In genomic region chr11:124865902-124866851, GRCh38 we compare ENCODE assay signal across 9 cellular contexts. TPM values are rescaled to one million over a fixed set of nuclear protein-coding genes. Genes with fewer than 3 reads are reported as not detected.
DNase-seq lines count a peak whose midpoint lies in the region; ATAC-seq lines count a peak whose summit lies in the region.
"Had no signal": no experiment of that assay in that cellular context is flagged by ENCODE, and none has a peak within 500 bp of the region (broad histone marks: within the 10 kb centered on the region; RNA-seq: fewer than 3 reads in every experiment).

No MANE protein-coding gene starts in this region.

- no peak overlapping the region for H3K4ac ChIP-seq in mesenchymal stem cell (ENCODE audit: low read depth in 1 of 2, low read length in 2 of 2)

- WGBS in mesenchymal stem cell = 5% methylated on average over 62 of the region's 62 CpGs

- CTCF ChIA-PET in activated CD4-positive, alpha-beta T cell treated with anti-CD3 and anti-CD28 coated beads, Interleukin-2, amount 10 ng/mL, durations not matched to agents 7 days and 5 days (lab: Charles Lee) = interaction anchor here (0.7 to 2.2 kb wide), 8 partner anchors 10 to 120 kb away, joined by 3 to 13 read pairs (median 6); no protein-coding TSS in a partner anchor

- no peak overlapping the region for H2BK5ac ChIP-seq in mesenchymal stem cell (ENCODE audit: low read depth, low read length, poor library complexity, severe bottlenecking)

- no peaks in the 10 kb centered on the region for H3K9me3 ChIP-seq in ES-I3 (ENCODE audit: control insufficient read depth, insufficient read depth, low read length)
- no peaks in the 10 kb centered on the region for H3K9me3 ChIP-seq in mesenchymal stem cell (ENCODE audit: control insufficient read depth, low read length)

- peaks cover 93% of the 10 kb centered on the region for H3K27me3 Mint-ChIP-seq in activated CD4-positive, alpha-beta T cell treated with anti-CD3 and anti-CD28 coated beads, Interleukin-2, amount 10 ng/mL, durations not matched to agents 7 days and 5 days

- peaks cover 99 to 100% of the 10 kb centered on the region in 2 experiments for H3K27me3 ChIP-seq in mesenchymal stem cell (ENCODE audit: control insufficient read depth in 1 of 2, insufficient read depth in 1 of 2, low read length in 2 of 2)

- no peaks in the 10 kb centered on the region for H3K79me1 ChIP-seq in mesenchymal stem cell (replicated peaks; ENCODE audit: low read length, poor library complexity, severe bottlenecking)

- H3K9ac ChIP-seq in ES-I3 (ENCODE audit: low read depth, low read length) = peak overlapping the region; percentile 22; the same call in 1 of the 2 replicates
- H3K9ac ChIP-seq in mesenchymal stem cell (ENCODE audit: low read length) = no peak overlapping the region

- no peak overlapping the region for H2AK5ac ChIP-seq in mesenchymal stem cell (ENCODE audit: low read length, severe bottlenecking)

- H3K27ac Mint-ChIP-seq in activated CD4-positive, alpha-beta T cell treated with anti-CD3 and anti-CD28 coated beads, Interleukin-2, amount 10 ng/mL, durations not matched to agents 7 days and 5 days = peak overlapping the region; percentile 14

- H3K23ac ChIP-seq in mesenchymal stem cell (ENCODE audit: low read length in 2 of 2) = peak overlapping the region in 1 of 2 experiments; percentile 16

- H3K14ac ChIP-seq in mesenchymal stem cell (ENCODE audit: low read length in 2 of 2) = no peak overlapping the region

- H2BK120ac ChIP-seq in mesenchymal stem cell (ENCODE audit: low read depth, low read length) = no peak overlapping the region

- H3K4me1 ChIP-seq in ES-I3 (ENCODE audit: insufficient read depth, low read length) (no peaks in the 10 kb centered on the region), mesenchymal stem cell (ENCODE audit: control insufficient read depth, insufficient read depth, low read depth, low read length) (peaks cover 28% of the 10 kb centered on the region)

- H2BK12ac ChIP-seq in mesenchymal stem cell (ENCODE audit: low read length in 2 of 2) = no peak overlapping the region

- H3K4me1 Mint-ChIP-seq in activated CD4-positive, alpha-beta T cell treated with anti-CD3 and anti-CD28 coated beads, Interleukin-2, amount 10 ng/mL, durations not matched to agents 7 days and 5 days = peaks cover 18% of the 10 kb centered on the region

- no peaks in the 10 kb centered on the region for H3K9me3 Mint-ChIP-seq in activated CD4-positive, alpha-beta T cell treated with anti-CD3 and anti-CD28 coated beads, Interleukin-2, amount 10 ng/mL, durations not matched to agents 7 days and 5 days
- H3K9me3 Mint-ChIP-seq: T-helper 1 cell treated with Interleukin-12 subunit alpha and Interleukin-12 subunit beta and Interleukin-4 antibody, amounts not matched to agents 30 μg/mL and 1 μg/mL, for 36 hours had no signal

- DNase-seq in HK-2 (ENCODE audit: unreplicated experiment) (peak; percentile 49), ecto neural progenitor cell (ENCODE audit: low spot score) (peak; percentile 84), mesenchymal stem cell (peak; percentile 39), GF-D8 (lab: John Stamatoyannopoulos, UW) (no peak), RKO (ENCODE audit: low spot score) (no peak)
- peak; percentile 46 for DNase-seq in activated CD4-positive, alpha-beta T cell treated with anti-CD3 and anti-CD28 coated beads, Interleukin-2, amount 10 ng/mL, durations not matched to agents 7 days and 5 days
- peak; percentile 73 for DNase-seq in stimulated activated naive CD8-positive, alpha-beta T cell treated with anti-CD3 and anti-CD28 coated beads, Interleukin-15, Interleukin-2, amounts not matched to agents 100 U/mL and 50 U/mL, for 24 hours

- H3K4me2 ChIP-seq in mesenchymal stem cell (ENCODE audit: low read length, poor library complexity, severe bottlenecking) = peak overlapping the region; percentile 76

- H2AFZ ChIP-seq in mesenchymal stem cell (ENCODE audit: low read depth, low read length) = peak overlapping the region; percentile 11

- no peaks in the 10 kb centered on the region for H3K36me3 Mint-ChIP-seq in activated CD4-positive, alpha-beta T cell treated with anti-CD3 and anti-CD28 coated beads, Interleukin-2, amount 10 ng/mL, durations not matched to agents 7 days and 5 days (ENCODE audit: low read depth)

- no peak overlapping the region for H3K27ac ChIP-seq in mesenchymal stem cell (ENCODE audit: low read length, poor library complexity, severe bottlenecking)

- no peak overlapping the region for H4K8ac ChIP-seq in mesenchymal stem cell (ENCODE audit: low read length)

- no peak overlapping the region for H3K4me3 Mint-ChIP-seq in activated CD4-positive, alpha-beta T cell treated with anti-CD3 and anti-CD28 coated beads, Interleukin-2, amount 10 ng/mL, durations not matched to agents 7 days and 5 days
- H3K4me3 Mint-ChIP-seq: T-helper 1 cell treated with Interleukin-12 subunit alpha and Interleukin-12 subunit beta and Interleukin-4 antibody, amounts not matched to agents 30 μg/mL and 1 μg/mL, for 36 hours had no signal

- H2BK15ac ChIP-seq in mesenchymal stem cell (ENCODE audit: low read depth, poor library complexity, severe bottlenecking) = no peak overlapping the region

- no peak overlapping the region for H3K18ac ChIP-seq in mesenchymal stem cell (ENCODE audit: low read depth in 1 of 2, low read length in 2 of 2)

- no peak for ATAC-seq in stimulated activated naive CD8-positive, alpha-beta T cell treated with anti-CD3 and anti-CD28 coated beads, Interleukin-15, Interleukin-2, amounts not matched to agents 100 U/mL and 50 U/mL, for 24 hours

- H3K4me3 ChIP-seq in mesenchymal stem cell (ENCODE audit: insufficient read depth in 1 of 2, low read depth in 1 of 2, low read length in 2 of 2) = peak overlapping the region in 1 of 2 experiments; percentile 66

- H3K36me3 ChIP-seq in ES-I3 (ENCODE audit: insufficient read depth, low read length) = no peaks in the 10 kb centered on the region
- H3K36me3 ChIP-seq in mesenchymal stem cell (ENCODE audit: control insufficient read depth in 1 of 2, insufficient read depth in 2 of 2, low read depth in 1 of 2, low read length in 2 of 2) = no peaks in the 10 kb centered on the region

- POLR2A ChIA-PET in activated CD4-positive, alpha-beta T cell treated with anti-CD3 and anti-CD28 coated beads, Interleukin-2, amount 10 ng/mL, durations not matched to agents 7 days and 5 days (lab: Charles Lee) = no interaction called here

- no peak overlapping the region for H4K91ac ChIP-seq in mesenchymal stem cell (ENCODE audit: low read length)

RNA-seq across cellular contexts. Expression of gene ROBO3, which starts 0.9 kb away (rescaled TPM):
- 10 to 100 TPM; 12.0 to 12.1 TPM for total RNA-seq in activated CD4-positive, alpha-beta T cell treated with anti-CD3 and anti-CD28 coated beads, Interleukin-2, amount 10 ng/mL, durations not matched to agents 7 days and 5 days
- 14.9 TPM for polyA plus RNA-seq in mesenchymal stem cell (2013, experiment 1 of 2)
- polyA plus RNA-seq in mesenchymal stem cell (2013, experiment 2 of 2) = 14.9 TPM

RNA-seq across cellular contexts. Expression of gene ROBO4, which starts 31.5 kb away (rescaled TPM):
- total RNA-seq in activated CD4-positive, alpha-beta T cell treated with anti-CD3 and anti-CD28 coated beads, Interleukin-2, amount 10 ng/mL, durations not matched to agents 7 days and 5 days = not detected
- polyA plus RNA-seq in mesenchymal stem cell (2013, experiment 1 of 2) = 0.17 TPM
- 0.22 TPM for polyA plus RNA-seq in mesenchymal stem cell (2013, experiment 2 of 2)

RNA-seq across cellular contexts. Expression of gene HEPN1, which starts 52.9 kb away (rescaled TPM):
- total RNA-seq in activated CD4-positive, alpha-beta T cell treated with anti-CD3 and anti-CD28 coated beads, Interleukin-2, amount 10 ng/mL, durations not matched to agents 7 days and 5 days = not detected
- polyA plus RNA-seq in mesenchymal stem cell (2013, experiment 1 of 2) = not detected
- not detected for polyA plus RNA-seq in mesenchymal stem cell (2013, experiment 2 of 2)

Comparison
In these comparisons a context has a peak if more than half of its experiments do, and no peak if none do; other contexts are left out.
1. DNase-seq: peak in HK-2 (single experiment), activated CD4-positive, alpha-beta T cell treated with anti-CD3 and anti-CD28 coated beads, Interleukin-2, amount 10 ng/mL, durations not matched to agents 7 days and 5 days (single experiment), ecto neural progenitor cell (single experiment), mesenchymal stem cell (single experiment) and stimulated activated naive CD8-positive, alpha-beta T cell treated with anti-CD3 and anti-CD28 coated beads, Interleukin-15, Interleukin-2, amounts not matched to agents 100 U/mL and 50 U/mL, for 24 hours (single experiment); none in GF-D8 (single experiment) and RKO (single experiment).